1 cellular context compared by ENCODE assay signal in the genomic region with DNA sequence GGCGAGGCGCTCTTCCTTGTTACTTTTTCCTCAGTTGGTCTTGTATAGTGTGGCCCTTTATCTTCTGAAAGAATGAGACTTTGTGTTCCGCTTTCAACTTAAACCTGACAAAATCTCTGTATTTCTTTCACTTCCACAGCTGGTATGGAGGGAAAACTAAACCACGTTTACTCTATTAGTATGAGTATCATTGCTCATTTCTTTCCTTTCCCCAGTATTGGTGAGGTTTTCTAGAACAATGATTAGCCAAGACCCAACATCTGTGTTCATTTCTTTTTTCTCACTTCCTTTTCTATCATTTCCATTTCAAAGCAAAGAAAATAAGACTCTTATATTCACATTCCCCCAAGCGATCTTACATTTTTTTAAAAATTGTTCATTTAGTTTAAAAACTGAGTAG.
TF ChIP-seq lines count a peak whose summit lies in the region.

No MANE protein-coding gene starts in this region.

TF ChIP-seq in GM23338, 12 proteins besides CTCF, POLR2A, EP300 and RAD21 (continued from another document):
- TF ChIP-seq, protein P1, sequence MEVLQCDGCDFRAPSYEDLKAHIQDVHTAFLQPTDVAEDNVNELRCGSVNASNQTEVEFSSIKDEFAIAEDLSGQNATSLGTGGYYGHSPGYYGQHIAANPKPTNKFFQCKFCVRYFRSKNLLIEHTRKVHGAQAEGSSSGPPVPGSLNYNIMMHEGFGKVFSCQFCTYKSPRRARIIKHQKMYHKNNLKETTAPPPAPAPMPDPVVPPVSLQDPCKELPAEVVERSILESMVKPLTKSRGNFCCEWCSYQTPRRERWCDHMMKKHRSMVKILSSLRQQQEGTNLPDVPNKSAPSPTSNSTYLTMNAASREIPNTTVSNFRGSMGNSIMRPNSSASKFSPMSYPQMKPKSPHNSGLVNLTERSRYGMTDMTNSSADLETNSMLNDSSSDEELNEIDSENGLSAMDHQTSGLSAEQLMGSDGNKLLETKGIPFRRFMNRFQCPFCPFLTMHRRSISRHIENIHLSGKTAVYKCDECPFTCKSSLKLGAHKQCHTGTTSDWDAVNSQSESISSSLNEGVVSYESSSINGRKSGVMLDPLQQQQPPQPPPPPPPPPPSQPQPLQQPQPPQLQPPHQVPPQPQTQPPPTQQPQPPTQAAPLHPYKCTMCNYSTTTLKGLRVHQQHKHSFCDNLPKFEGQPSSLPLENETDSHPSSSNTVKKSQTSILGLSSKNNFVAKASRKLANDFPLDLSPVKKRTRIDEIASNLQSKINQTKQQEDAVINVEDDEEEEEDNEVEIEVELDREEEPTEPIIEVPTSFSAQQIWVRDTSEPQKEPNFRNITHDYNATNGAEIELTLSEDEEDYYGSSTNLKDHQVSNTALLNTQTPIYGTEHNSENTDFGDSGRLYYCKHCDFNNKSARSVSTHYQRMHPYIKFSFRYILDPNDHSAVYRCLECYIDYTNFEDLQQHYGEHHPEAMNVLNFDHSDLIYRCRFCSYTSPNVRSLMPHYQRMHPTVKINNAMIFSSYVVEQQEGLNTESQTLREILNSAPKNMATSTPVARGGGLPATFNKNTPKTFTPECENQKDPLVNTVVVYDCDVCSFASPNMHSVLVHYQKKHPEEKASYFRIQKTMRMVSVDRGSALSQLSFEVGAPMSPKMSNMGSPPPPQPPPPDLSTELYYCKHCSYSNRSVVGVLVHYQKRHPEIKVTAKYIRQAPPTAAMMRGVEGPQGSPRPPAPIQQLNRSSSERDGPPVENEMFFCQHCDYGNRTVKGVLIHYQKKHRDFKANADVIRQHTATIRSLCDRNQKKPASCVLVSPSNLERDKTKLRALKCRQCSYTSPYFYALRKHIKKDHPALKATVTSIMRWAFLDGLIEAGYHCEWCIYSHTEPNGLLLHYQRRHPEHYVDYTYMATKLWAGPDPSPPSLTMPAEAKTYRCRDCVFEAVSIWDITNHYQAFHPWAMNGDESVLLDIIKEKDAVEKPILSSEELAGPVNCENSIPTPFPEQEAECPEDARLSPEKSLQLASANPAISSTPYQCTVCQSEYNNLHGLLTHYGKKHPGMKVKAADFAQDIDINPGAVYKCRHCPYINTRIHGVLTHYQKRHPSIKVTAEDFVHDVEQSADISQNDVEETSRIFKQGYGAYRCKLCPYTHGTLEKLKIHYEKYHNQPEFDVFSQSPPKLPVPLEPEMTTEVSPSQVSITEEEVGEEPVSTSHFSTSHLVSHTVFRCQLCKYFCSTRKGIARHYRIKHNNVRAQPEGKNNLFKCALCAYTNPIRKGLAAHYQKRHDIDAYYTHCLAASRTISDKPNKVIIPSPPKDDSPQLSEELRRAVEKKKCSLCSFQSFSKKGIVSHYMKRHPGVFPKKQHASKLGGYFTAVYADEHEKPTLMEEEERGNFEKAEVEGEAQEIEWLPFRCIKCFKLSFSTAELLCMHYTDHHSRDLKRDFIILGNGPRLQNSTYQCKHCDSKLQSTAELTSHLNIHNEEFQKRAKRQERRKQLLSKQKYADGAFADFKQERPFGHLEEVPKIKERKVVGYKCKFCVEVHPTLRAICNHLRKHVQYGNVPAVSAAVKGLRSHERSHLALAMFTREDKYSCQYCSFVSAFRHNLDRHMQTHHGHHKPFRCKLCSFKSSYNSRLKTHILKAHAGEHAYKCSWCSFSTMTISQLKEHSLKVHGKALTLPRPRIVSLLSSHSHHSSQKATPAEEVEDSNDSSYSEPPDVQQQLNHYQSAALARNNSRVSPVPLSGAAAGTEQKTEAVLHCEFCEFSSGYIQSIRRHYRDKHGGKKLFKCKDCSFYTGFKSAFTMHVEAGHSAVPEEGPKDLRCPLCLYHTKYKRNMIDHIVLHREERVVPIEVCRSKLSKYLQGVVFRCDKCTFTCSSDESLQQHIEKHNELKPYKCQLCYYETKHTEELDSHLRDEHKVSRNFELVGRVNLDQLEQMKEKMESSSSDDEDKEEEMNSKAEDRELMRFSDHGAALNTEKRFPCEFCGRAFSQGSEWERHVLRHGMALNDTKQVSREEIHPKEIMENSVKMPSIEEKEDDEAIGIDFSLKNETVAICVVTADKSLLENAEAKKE (CRISPR knock-in tag; IDR thresholded peaks at IDR 0.05), result no peak
TF ChIP-seq in GM23338: peak in this region for 0.
